ENCODE assay signal across 24 cellular contexts in the genomic region with DNA sequence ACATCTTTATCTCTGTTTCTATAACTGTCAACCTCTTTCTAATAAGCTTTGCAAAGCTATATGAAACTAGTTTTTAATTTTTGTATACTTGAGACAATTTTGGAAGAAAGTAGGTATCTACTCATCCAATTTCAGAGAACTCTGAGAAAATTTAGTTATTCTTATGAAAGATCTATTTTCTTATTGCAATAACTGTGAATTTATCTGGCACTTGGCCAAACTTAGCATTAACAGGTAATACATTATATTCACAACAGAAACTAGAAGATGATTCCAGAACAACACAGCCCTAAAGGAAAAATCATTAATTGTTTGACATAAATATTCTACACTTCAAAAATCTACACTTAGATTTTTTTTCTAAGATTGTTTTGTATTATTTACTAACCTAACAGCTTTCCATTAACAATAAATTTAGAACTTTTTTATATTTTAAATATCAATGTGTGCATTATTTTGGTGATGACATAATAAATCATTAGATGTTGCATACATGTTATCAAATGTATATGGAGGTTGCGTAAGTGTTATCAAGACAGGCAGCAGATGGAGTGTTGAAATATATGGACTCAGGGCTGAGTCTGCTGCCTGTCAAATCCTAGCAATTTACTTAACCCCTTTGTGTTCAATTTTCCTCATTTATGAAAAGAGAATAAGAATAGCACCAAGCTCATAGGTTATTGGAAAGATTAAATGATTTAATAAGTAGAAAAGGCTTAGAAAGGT.
A peak's percentile ranks its signal among the peaks of the same experiment; 100 is the strongest.
DNase-seq lines count a peak whose midpoint lies in the region; ATAC-seq, FAIRE-seq and TF ChIP-seq lines count a peak whose summit lies in the region.
"Had no signal": no experiment of that assay in that cellular context is flagged by ENCODE, and none has a peak within 500 bp of the region (broad histone marks: within the 10 kb centered on the region; RNA-seq: fewer than 3 reads in every experiment).

No MANE protein-coding gene starts in this region.

- no peak overlapping the region for H3K4me2 ChIP-seq in SK-N-SH
- H3K4me2 ChIP-seq: A549; BLaER1 treated with 17β-estradiol and CSF1 and Interleukin-3, amounts not matched to agents 10 nM and 100 nM; PC-9 had no signal

- no peaks in the 10 kb centered on the region for H3K79me2 ChIP-seq in SK-N-SH (ENCODE audit: insufficient read depth)

- H3K36me3 Mint-ChIP-seq in Calu3 (ENCODE audit: insufficient read depth, unreplicated experiment): peaks cover 5% of the 10 kb centered on the region

- H3K27ac ChIP-seq in SK-N-SH (ENCODE audit: low read depth in 2 of 2, low read length in 1 of 2): no peak overlapping the region
- H3K27ac ChIP-seq: A549; BLaER1 treated with 17β-estradiol and CSF1 and Interleukin-3, amounts not matched to agents 10 nM and 100 nM; PC-9; SJSA1 had no signal

- POLR2A ChIA-PET in SK-N-SH (lab: Yijun Ruan, JAX): no interaction called here

- H3K9ac ChIP-seq in SK-N-SH: no peak overlapping the region
- H3K9ac ChIP-seq: BLaER1 treated with 17β-estradiol and CSF1 and Interleukin-3, amounts not matched to agents 10 nM and 100 nM had no signal

- CTCF ChIA-PET in SK-N-SH (lab: Yijun Ruan, JAX) (no interaction called here), Calu3 (lab: Charles Lee) (no interaction called here)

- H3K27me3 Mint-ChIP-seq in Calu3 (ENCODE audit: unreplicated experiment): no peaks in the 10 kb centered on the region

- H3K4me3 ChIP-seq in SK-N-SH (ENCODE audit: low read depth in 2 of 2, low read length in 1 of 2) (no peak overlapping the region), bronchial epithelial cell (ENCODE audit: low read depth, low read length) (no peak overlapping the region)
- H3K4me3 ChIP-seq: A549; BLaER1 treated with 17β-estradiol and CSF1 and Interleukin-3, amounts not matched to agents 10 nM and 100 nM; PC-9; SJSA1 had no signal

- no peaks in the 10 kb centered on the region for H3K9me3 Mint-ChIP-seq in Calu3 (ENCODE audit: low read depth, unreplicated experiment)
- H3K9me3 Mint-ChIP-seq: CD4-positive, alpha-beta T cell had no signal

- no peak overlapping the region for H2AFZ ChIP-seq in SK-N-SH (ENCODE audit: low read depth)
- H2AFZ ChIP-seq: PC-9 had no signal

- no peak for TF ChIP-seq RAD21 in SK-N-SH (IDR thresholded peaks at IDR 0.05; ENCODE audit: low read length)

- BruUV-seq in Calu3 (replicated peaks; lab: Mats Ljungman, UMichigan): no TSS peak

- TF ChIP-seq EP300 in SK-N-SH (IDR thresholded peaks at IDR 0.05; ENCODE audit: borderline replicate concordance in 1 of 2, low read depth in 1 of 2, low read length in 1 of 2): no peak

- H3K4me1 ChIP-seq in SK-N-SH (ENCODE audit: control insufficient read depth in 1 of 2, insufficient read depth in 2 of 2, low read depth in 1 of 2, low read length in 1 of 2): no peaks in the 10 kb centered on the region; a peak in 1 of 4 replicates
- H3K4me1 ChIP-seq: SJSA1 had no signal

- H3K9me2 ChIP-seq in SK-N-SH: no peaks in the 10 kb centered on the region

- FAIRE-seq in bronchial epithelial cell (lab: Jason Lieb, UNC): no peak
- FAIRE-seq: A549 had no signal

- DNase-seq in SK-N-SH: no peak
- DNase-seq in NCI-H226: peak; percentile 42
- DNase-seq in bronchial epithelial cell (ENCODE audit: low read depth): peak; percentile 38
- no peak for DNase-seq in pons (ENCODE audit: low spot score)
- DNase-seq in Calu3: no peak
- DNase-seq: AML-193; CD4-positive, alpha-beta T cell; DMS53; Karpas-422; NCI-H1417; NCI-H1694; NCI-H2029 treated with DMSO at 0.1 percent for 48 hours; NCI-H2227 treated with DMSO at 0.1 percent for 48 hours; NCI-H510A; NCI-H69; PC-9; Right ventricle myocardium superior; RPMI8226 had no signal

- no peak for TF ChIP-seq CTCF in SK-N-SH (IDR thresholded peaks at IDR 0.05)
- no peak for TF ChIP-seq CTCF in bronchial epithelial cell (IDR thresholded peaks at IDR 0.05; ENCODE audit: insufficient read depth, low read length, severe bottlenecking)
- no peak for TF ChIP-seq CTCF in Calu3 (IDR thresholded peaks at IDR 0.05; ENCODE audit: unreplicated experiment)

- intact Hi-C loops in Calu3 (cut with micrococcal nuclease; ENCODE audit: unreplicated experiment): no loop called here

- no peak overlapping the region for H3K27ac Mint-ChIP-seq in Calu3 (ENCODE audit: unreplicated experiment)
- H3K27ac Mint-ChIP-seq: CD4-positive, alpha-beta T cell had no signal

- no peaks in the 10 kb centered on the region for H3F3A ChIP-seq in SK-N-SH (replicated peaks; ENCODE audit: insufficient read depth)

- H3K36me3 ChIP-seq in SK-N-SH (replicated peaks in 1 of 2; ENCODE audit: control insufficient read depth in 1 of 2, insufficient read depth in 2 of 2, low read length in 1 of 2) (no peaks in the 10 kb centered on the region), bronchial epithelial cell (ENCODE audit: control insufficient read depth, insufficient read depth, low read length) (no peaks in the 10 kb centered on the region)
- H3K36me3 ChIP-seq: BLaER1 treated with 17β-estradiol and CSF1 and Interleukin-3, amounts not matched to agents 10 nM and 100 nM; SJSA1 had no signal

- H3K27me3 ChIP-seq in SK-N-SH (ENCODE audit: insufficient read depth) (no peaks in the 10 kb centered on the region), bronchial epithelial cell (ENCODE audit: control insufficient read depth, insufficient read depth, low read length) (no peaks in the 10 kb centered on the region)
- H3K27me3 ChIP-seq: BLaER1 treated with 17β-estradiol and CSF1 and Interleukin-3, amounts not matched to agents 10 nM and 100 nM; SJSA1 had no signal

- H3K4me1 Mint-ChIP-seq in Calu3 (ENCODE audit: low read depth, unreplicated experiment): peaks cover 20% of the 10 kb centered on the region

- ATAC-seq in SK-N-SH treated with all-trans-retinoic acid at 6 μM for 48 hours (no peak), HG03469 (IDR thresholded peaks at IDR 0.05; ENCODE audit: unreplicated experiment) (no peak)
- ATAC-seq: A549, HCT116 had no signal

- WGBS in SK-N-SH (ENCODE audit: low lambda C conversion rate): 84% methylated on average over 1 of the region's 1 CpG

- H4K20me1 ChIP-seq in SK-N-SH (ENCODE audit: insufficient read depth): no peaks in the 10 kb centered on the region
- H4K20me1 ChIP-seq: BLaER1 treated with 17β-estradiol and CSF1 and Interleukin-3, amounts not matched to agents 10 nM and 100 nM had no signal

- H3K9me3 ChIP-seq in SK-N-SH: no peaks in the 10 kb centered on the region; the same call in 1 of the 2 replicates
- H3K9me3 ChIP-seq: SJSA1 had no signal

- H3K4me3 Mint-ChIP-seq in Calu3 (ENCODE audit: low read depth, unreplicated experiment): no peak overlapping the region
- H3K4me3 Mint-ChIP-seq: CD4-positive, alpha-beta T cell had no signal

TF ChIP-seq in SK-N-SH, 30 proteins besides CTCF, POLR2A, EP300 and RAD21:
- TF ChIP-seq SMC3 (IDR thresholded peaks at IDR 0.05; ENCODE audit: low read depth, low read length) (no peak), GATA2 (CRISPR knock-in tag; IDR thresholded peaks at IDR 0.05) (peak; percentile 31; the same call in 1 of the 2 replicates)

TF ChIP-seq in SK-N-SH treated with all-trans-retinoic acid at 6 μM for 48 hours, 23 proteins besides CTCF, POLR2A, EP300 and RAD21:
- TF ChIP-seq ESRRG (CRISPR knock-in tag; IDR thresholded peaks at IDR 0.05) (no peak), ZNF70 (CRISPR knock-in tag; IDR thresholded peaks at IDR 0.05) (no peak), ARNTL (CRISPR knock-in tag; IDR thresholded peaks at IDR 0.05; ENCODE audit: borderline replicate concordance, low read depth) (no peak), TSHZ2 (CRISPR knock-in tag; IDR thresholded peaks at IDR 0.05) (no peak), ZNF565 (CRISPR knock-in tag; conservative IDR thresholded peaks at IDR 0.05; ENCODE audit: low read depth) (no peak), BACH2 (CRISPR knock-in tag; IDR thresholded peaks at IDR 0.05; ENCODE audit: borderline replicate concordance) (no peak), CREB5 (CRISPR knock-in tag; IDR thresholded peaks at IDR 0.05; ENCODE audit: low read depth) (no peak), CSDC2 (CRISPR knock-in tag; IDR thresholded peaks at IDR 0.05) (no peak), TOX (CRISPR knock-in tag; IDR thresholded peaks at IDR 0.05; ENCODE audit: borderline replicate concordance) (no peak), SNAI2 (CRISPR knock-in tag; IDR thresholded peaks at IDR 0.05) (no peak)

Comparison
In these comparisons a context has a peak if more than half of its experiments do, and no peak if none do; other contexts are left out.
1. DNase-seq: peak in NCI-H226 (single experiment) and bronchial epithelial cell (single experiment); none in SK-N-SH (single experiment), pons (single experiment) and Calu3 (single experiment).